In genomic region chr9:35727676-35728040, GRCh38 we compare ENCODE assay signal across 1 cellular context.
TF ChIP-seq lines count a peak whose summit lies in the region.

No MANE protein-coding gene starts in this region.

TF ChIP-seq in WTC11, 78 proteins besides CTCF, POLR2A, EP300 and RAD21 (continued from another document):
- TF ChIP-seq ZMAT4 (CRISPR knock-in tag; IDR thresholded peaks at IDR 0.05): no peak
- TF ChIP-seq TEAD4 (CRISPR knock-in tag; IDR thresholded peaks at IDR 0.05): no peak
- TF ChIP-seq MAX (CRISPR knock-in tag; IDR thresholded peaks at IDR 0.05): no peak
- TF ChIP-seq TEAD1 (CRISPR knock-in tag; IDR thresholded peaks at IDR 0.05): no peak
- no peak for TF ChIP-seq ZNF138 (CRISPR knock-in tag; conservative IDR thresholded peaks at IDR 0.05)
TF ChIP-seq in WTC11: peak in this region for 0.
